In genomic region chr10:133529576-133529946, GRCh38 we compare ENCODE assay signal across 15 cellular contexts. TPM values are rescaled to one million over a fixed set of nuclear protein-coding genes. Genes with fewer than 3 reads are reported as not detected.
DNase-seq lines count a peak whose midpoint lies in the region; ATAC-seq lines count a peak whose summit lies in the region.
"Had no signal": no experiment of that assay in that cellular context is flagged by ENCODE, and none has a peak within 500 bp of the region (broad histone marks: within the 10 kb centered on the region; RNA-seq: fewer than 3 reads in every experiment).

No MANE protein-coding gene starts in this region.

- no peak for ATAC-seq in GM18511 (IDR thresholded peaks at IDR 0.05; ENCODE audit: unreplicated experiment)
- ATAC-seq in GM18502 (IDR thresholded peaks at IDR 0.05; ENCODE audit: poor library complexity, unreplicated experiment) = no peak

- no peak overlapping the region for H3K27ac ChIP-seq in CD4-positive, alpha-beta memory T cell (ENCODE audit: low read depth, low read length)
- H3K27ac ChIP-seq: neural progenitor cell, tibial artery had no signal

- H3K27me3 Mint-ChIP-seq in CD4-positive, alpha-beta memory T cell = peaks cover 26 to 30% of the 10 kb centered on the region in 2 donors
- H3K27me3 Mint-ChIP-seq in activated naive CD8-positive, alpha-beta T cell treated with anti-CD3 and anti-CD28 coated beads for 36 hours = peaks cover 67% of the 10 kb centered on the region

- peak overlapping the region; percentile 48 to 91 (median 84) for H3K4me3 Mint-ChIP-seq in CD4-positive, alpha-beta memory T cell
- peak overlapping the region; percentile 72 for H3K4me3 Mint-ChIP-seq in activated naive CD8-positive, alpha-beta T cell treated with anti-CD3 and anti-CD28 coated beads for 36 hours
- H3K4me3 Mint-ChIP-seq: neural progenitor cell had no signal

- H3K4me1 ChIP-seq in CD4-positive, alpha-beta memory T cell (ENCODE audit: insufficient read depth, low read length) = peaks cover 24% of the 10 kb centered on the region
- peaks cover 25% of the 10 kb centered on the region for H3K4me1 ChIP-seq in mucosa of stomach (ENCODE audit: control insufficient read depth, insufficient read depth, low read length)
- H3K4me1 ChIP-seq: neural progenitor cell had no signal

- DNase-seq in CD4-positive, alpha-beta memory T cell = no peak
- peak; percentile 17 for DNase-seq in GDM1 (lab: John Stamatoyannopoulos, UW)
- no peak for DNase-seq in activated naive CD8-positive, alpha-beta T cell treated with anti-CD3 and anti-CD28 coated beads for 36 hours
- no peak for DNase-seq in CD1c-positive myeloid dendritic cell (ENCODE audit: extremely low spot score)
- DNase-seq in nucleus accumbens (lab: John Stamatoyannopoulos, UW) = no peak
- DNase-seq: NCI-H1436 treated with DMSO at 0.1 percent for 48 hours, NCI-H524 treated with DMSO at 0.1 percent for 48 hours, tibial artery had no signal

- peaks cover 16 to 43% (median 24%) of the 10 kb centered on the region in 4 donors for H3K4me1 Mint-ChIP-seq in CD4-positive, alpha-beta memory T cell
- peaks cover 14% of the 10 kb centered on the region for H3K4me1 Mint-ChIP-seq in activated naive CD8-positive, alpha-beta T cell treated with anti-CD3 and anti-CD28 coated beads for 36 hours
- H3K4me1 Mint-ChIP-seq: brain, neural progenitor cell had no signal

- peaks cover 0 to 4% (median 0%) of the 10 kb centered on the region in 8 donors for H3K9me3 Mint-ChIP-seq in CD4-positive, alpha-beta memory T cell
- H3K9me3 Mint-ChIP-seq in activated naive CD8-positive, alpha-beta T cell treated with anti-CD3 and anti-CD28 coated beads for 36 hours = no peaks in the 10 kb centered on the region

- CTCF ChIA-PET in CD4-positive, alpha-beta memory T cell (lab: Charles Lee; ENCODE audit: partially characterized antibody) = interaction anchor here (1.1 to 2.6 kb wide), 3 partner anchors 9 to 28 kb away, joined by 3 to 7 read pairs (median 3); no protein-coding TSS in a partner anchor

- intact Hi-C loops in CD4-positive, alpha-beta memory T cell (cut with micrococcal nuclease) = no loop called here

- POLR2A ChIA-PET in CD4-positive, alpha-beta memory T cell (lab: Charles Lee; ENCODE audit: partially characterized antibody) = interaction anchor here (1.8 kb wide), 1 partner anchor 9 kb away, joined by 7 read pairs; no protein-coding TSS in a partner anchor

- H3K9me3 ChIP-seq in CD4-positive, alpha-beta memory T cell (ENCODE audit: control insufficient read depth in 1 of 2, low read length in 2 of 2) = no peaks in the 10 kb centered on the region
- no peaks in the 10 kb centered on the region for H3K9me3 ChIP-seq in mucosa of stomach (ENCODE audit: control insufficient read depth, low read length)

- H3K36me3 Mint-ChIP-seq in CD4-positive, alpha-beta memory T cell = peaks cover 0 to 3% of the 10 kb centered on the region in 2 donors
- no peaks in the 10 kb centered on the region for H3K36me3 Mint-ChIP-seq in activated naive CD8-positive, alpha-beta T cell treated with anti-CD3 and anti-CD28 coated beads for 36 hours
- H3K36me3 Mint-ChIP-seq: brain, IgD-negative memory B cell, neural progenitor cell had no signal

- H3K36me3 ChIP-seq in CD4-positive, alpha-beta memory T cell (ENCODE audit: insufficient read depth, low read length) = no peaks in the 10 kb centered on the region
- no peaks in the 10 kb centered on the region for H3K36me3 ChIP-seq in mucosa of stomach (ENCODE audit: control insufficient read depth, insufficient read depth, low read length)
- H3K36me3 ChIP-seq: neural progenitor cell had no signal

- H3K27me3 ChIP-seq in CD4-positive, alpha-beta memory T cell (ENCODE audit: insufficient read depth, low read length) = peaks cover 17% of the 10 kb centered on the region
- H3K27me3 ChIP-seq in mucosa of stomach (ENCODE audit: control insufficient read depth, insufficient read depth, low read length) = peaks cover 43% of the 10 kb centered on the region
- H3K27me3 ChIP-seq: neural progenitor cell had no signal

- peak overlapping the region; percentile 3 to 19 for H3K4me3 ChIP-seq in CD4-positive, alpha-beta memory T cell (ENCODE audit: low read length in 2 of 2)
- H3K4me3 ChIP-seq in mucosa of stomach (ENCODE audit: low read length) = peak overlapping the region; percentile 31
- H3K4me3 ChIP-seq: neural progenitor cell had no signal

- peak overlapping the region in 2 of 7 donors; percentile 24 to 32 for H3K27ac Mint-ChIP-seq in CD4-positive, alpha-beta memory T cell
- H3K27ac Mint-ChIP-seq in activated naive CD8-positive, alpha-beta T cell treated with anti-CD3 and anti-CD28 coated beads for 36 hours = no peak overlapping the region
- H3K27ac Mint-ChIP-seq: IgD-negative memory B cell, neural progenitor cell had no signal

- H3K9ac ChIP-seq in mucosa of stomach (ENCODE audit: low read length) = peak overlapping the region; percentile 34
- H3K9ac ChIP-seq: neural progenitor cell had no signal

RNA-seq across cellular contexts. Expression of gene CYP2E1, which starts 2.4 kb away (rescaled TPM):
- total RNA-seq in CD4-positive, alpha-beta memory T cell = 1 to 10 TPM; 1.2 to 2.8 TPM
- under 1 TPM; 0.30 to 0.94 TPM for polyA plus RNA-seq in CD4-positive, alpha-beta memory T cell
- not detected for total RNA-seq in activated naive CD8-positive, alpha-beta T cell treated with anti-CD3 and anti-CD28 coated beads for 36 hours
- polyA plus RNA-seq: IgD-negative memory B cell had no signal

RNA-seq across cellular contexts. Expression of gene SYCE1, which starts 35.8 kb away (rescaled TPM):
- total RNA-seq in CD4-positive, alpha-beta memory T cell = under 1 TPM; 0.14 to 0.23 TPM
- polyA plus RNA-seq in CD4-positive, alpha-beta memory T cell = under 1 TPM; 0.76 to 0.91 TPM
- 1 to 10 TPM; 1.4 to 1.6 TPM for total RNA-seq in activated naive CD8-positive, alpha-beta T cell treated with anti-CD3 and anti-CD28 coated beads for 36 hours
- total RNA-seq: skeletal muscle tissue had no signal
- polyA plus RNA-seq: IgD-negative memory B cell had no signal
